In the genomic region with DNA sequence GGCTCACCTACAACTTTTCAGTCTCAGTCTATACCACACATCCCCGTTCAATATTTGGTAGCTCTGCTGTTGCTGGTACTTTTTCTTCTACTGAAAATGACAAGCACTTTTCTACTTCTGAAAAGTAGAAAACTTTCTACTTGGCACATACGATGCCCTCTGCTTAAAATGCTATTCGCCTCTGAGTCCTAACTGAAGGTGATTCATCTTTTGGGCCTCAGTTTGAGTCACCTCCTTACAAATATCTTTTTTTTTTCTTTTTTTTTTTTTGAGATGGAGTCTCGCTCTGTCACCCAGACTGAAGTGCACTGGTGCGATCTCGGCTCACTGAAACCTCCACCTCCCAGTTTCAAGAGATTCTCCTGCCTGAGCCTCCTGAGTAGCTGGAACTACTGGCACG, we compare ENCODE assay signal across 19 cellular contexts.
DNase-seq lines count a peak whose midpoint lies in the region; ATAC-seq, FAIRE-seq and TF ChIP-seq lines count a peak whose summit lies in the region.
"Had no signal": no experiment of that assay in that cellular context is flagged by ENCODE, and none has a peak within 500 bp of the region (broad histone marks: within the 10 kb centered on the region; RNA-seq: fewer than 3 reads in every experiment).

No MANE protein-coding gene starts in this region.

- no TSS peak for BruUV-seq in PC-3 (replicated peaks; lab: Mats Ljungman, UMichigan)

- H3K79me2 ChIP-seq in GM23248 (ENCODE audit: insufficient read depth) (no peaks in the 10 kb centered on the region), PC-3 (ENCODE audit: low read length) (no peaks in the 10 kb centered on the region), trophoblast cell (ENCODE audit: control insufficient read depth, insufficient read depth, low read length, poor library complexity) (no peaks in the 10 kb centered on the region)

- in situ Hi-C loops in GM23248 (cut with MboI) = loop anchor here (25.0 kb wide), 2 partner anchors 822 to 1097 kb away; a partner anchor contains a TSS

- DNase-seq in GM23248 (peak; percentile 73), PC-3 (peak; percentile 64), bronchial epithelial cell (ENCODE audit: low read depth) (peak; percentile 84), trophoblast cell (peak; percentile 40 to 76), mucosa of gallbladder (ENCODE audit: low spot score) (no peak), NCI-H187 treated with DMSO at 0.1 percent for 48 hours (lab: John Stamatoyannopoulos, UW) (no peak), foreskin melanocyte (no peak)
- DNase-seq: BE2C; CD8-positive, alpha-beta T cell; DND-41; H7; MG63; NCI-H1105 treated with DMSO at 0.1 percent for 48 hours; NCI-H187; NCI-H2171; NCI-H774; SHP77 had no signal

- POLR2A ChIA-PET in PC-3 (lab: Charles Lee; ENCODE audit: unreplicated experiment) = no interaction called here

- H3K9ac ChIP-seq in GM23248 = no peak overlapping the region
- no peak overlapping the region for H3K9ac ChIP-seq in PC-3 (ENCODE audit: low read length)
- H3K9ac ChIP-seq in trophoblast cell (ENCODE audit: low read length) = no peak overlapping the region

- intact Hi-C loops in PC-3 (cut with micrococcal nuclease) = no loop called here

- H4K12ac ChIP-seq in trophoblast cell (ENCODE audit: low read depth, low read length) = no peak overlapping the region

- CTCF ChIA-PET in PC-3 (lab: Charles Lee) = no interaction called here

- H4K20me1 ChIP-seq in GM23248 (ENCODE audit: insufficient read depth) (no peaks in the 10 kb centered on the region), PC-3 (ENCODE audit: low read length) (no peaks in the 10 kb centered on the region)

- H3K9me3 ChIP-seq in GM23248 (ENCODE audit: low read depth) = no peaks in the 10 kb centered on the region
- no peaks in the 10 kb centered on the region for H3K9me3 ChIP-seq in PC-3 (ENCODE audit: low read length)
- no peaks in the 10 kb centered on the region for H3K9me3 ChIP-seq in trophoblast cell (ENCODE audit: insufficient read depth, low read depth, low read length)
- H3K9me3 ChIP-seq: BE2C, MG63 had no signal

- H3K27me3 ChIP-seq in GM23248 (replicated peaks; ENCODE audit: insufficient read depth) (no peaks in the 10 kb centered on the region), PC-3 (ENCODE audit: low read length) (no peaks in the 10 kb centered on the region), bronchial epithelial cell (ENCODE audit: control insufficient read depth, insufficient read depth, low read length) (no peaks in the 10 kb centered on the region), trophoblast cell (ENCODE audit: insufficient read depth, low read length) (no peaks in the 10 kb centered on the region)
- H3K27me3 ChIP-seq: BE2C, MG63 had no signal

- H3F3A ChIP-seq in GM23248 (ENCODE audit: insufficient read depth) (no peaks in the 10 kb centered on the region), PC-3 (ENCODE audit: low read length, unreplicated experiment) (no peaks in the 10 kb centered on the region)

- no peaks in the 10 kb centered on the region for H3K79me1 ChIP-seq in trophoblast cell (ENCODE audit: low read length)

- peak overlapping the region; percentile 73 for H4K91ac ChIP-seq in trophoblast cell (ENCODE audit: low read depth, low read length)

- ATAC-seq in PC-3 = peak; percentile 78
- ATAC-seq: CD8-positive, alpha-beta T cell; K562; Panc1 had no signal

- no peak overlapping the region for H4K8ac ChIP-seq in trophoblast cell (ENCODE audit: low read depth, low read length)

- FAIRE-seq in bronchial epithelial cell (lab: Jason Lieb, UNC) = no peak
- FAIRE-seq: K562 had no signal

- H3K4me1 ChIP-seq in GM23248 (ENCODE audit: insufficient read depth) (no peaks in the 10 kb centered on the region), PC-3 (ENCODE audit: insufficient read depth, low read length) (peaks cover 12% of the 10 kb centered on the region), trophoblast cell (ENCODE audit: control insufficient read depth in 1 of 2, insufficient read depth in 2 of 2, low read length in 2 of 2) (no peaks in the 10 kb centered on the region)
- H3K4me1 ChIP-seq: BE2C had no signal

- no peak overlapping the region for H2AFZ ChIP-seq in GM23248
- H2AFZ ChIP-seq in PC-3 (ENCODE audit: low read length) = peak overlapping the region; percentile 25; the same call in 1 of the 2 replicates
- H2AFZ ChIP-seq in trophoblast cell (ENCODE audit: insufficient read depth, low read length, poor library complexity) = no peak overlapping the region

- no peak overlapping the region for H2AK5ac ChIP-seq in trophoblast cell (ENCODE audit: low read length)

- H3K14ac ChIP-seq in trophoblast cell (ENCODE audit: low read length) = no peak overlapping the region

- WGBS in GM23248 (ENCODE audit: low coverage in 1 of 2, low lambda C conversion rate in 2 of 2, missing lambda C conversion rate in 2 of 2), 2 experiments = 69 to 73% methylated on average over 7 of the region's 7 CpGs
- no CpG with 5 or more reads among the region's 7 CpGs for WGBS in trophoblast cell (ENCODE audit: extremely low coverage, insufficient coverage, insufficient read length)

- H3K23ac ChIP-seq in trophoblast cell (ENCODE audit: low read length) = no peak overlapping the region

- no peak overlapping the region for H3K4ac ChIP-seq in trophoblast cell (ENCODE audit: low read depth, low read length)

- H2BK120ac ChIP-seq in trophoblast cell (ENCODE audit: insufficient read depth, low read length, poor library complexity) = no peak overlapping the region

- H3K9me2 ChIP-seq in GM23248 (ENCODE audit: insufficient read depth) = no peaks in the 10 kb centered on the region
- H3K9me2 ChIP-seq in PC-3 (replicated peaks; ENCODE audit: low read length) = no peaks in the 10 kb centered on the region

- TF ChIP-seq CTCF in PC-3 (conservative IDR thresholded peaks at IDR 0.05; ENCODE audit: low read depth, low read length) = no peak
- TF ChIP-seq CTCF in bronchial epithelial cell (IDR thresholded peaks at IDR 0.05; ENCODE audit: insufficient read depth, low read length, severe bottlenecking) = no peak

- no peak overlapping the region for H2BK12ac ChIP-seq in trophoblast cell (ENCODE audit: low read length)

- no peak overlapping the region for H3K18ac ChIP-seq in trophoblast cell (ENCODE audit: low read length)

- H3K27ac ChIP-seq in GM23248 (no peak overlapping the region), PC-3 (ENCODE audit: low read length) (no peak overlapping the region), trophoblast cell (ENCODE audit: low read depth, low read length) (no peak overlapping the region)

- H3K36me3 ChIP-seq in GM23248 (ENCODE audit: low read depth) (no peaks in the 10 kb centered on the region), PC-3 (ENCODE audit: low read depth, low read length) (no peaks in the 10 kb centered on the region), bronchial epithelial cell (ENCODE audit: control insufficient read depth, insufficient read depth, low read length) (no peaks in the 10 kb centered on the region), trophoblast cell (ENCODE audit: control insufficient read depth in 1 of 2, insufficient read depth in 2 of 2, low read length in 2 of 2) (no peaks in the 10 kb centered on the region)
- H3K36me3 ChIP-seq: BE2C, MG63 had no signal

- H3K4me3 ChIP-seq in GM23248 (no peak overlapping the region), PC-3 (ENCODE audit: low read length) (no peak overlapping the region), bronchial epithelial cell (ENCODE audit: low read depth, low read length) (no peak overlapping the region), trophoblast cell (ENCODE audit: low read depth, low read length) (no peak overlapping the region)
- H3K4me3 ChIP-seq: K562, MG63 had no signal

- H3K4me2 ChIP-seq in GM23248 (ENCODE audit: unreplicated experiment) (no peak overlapping the region), PC-3 (ENCODE audit: low read length) (0 out of 2 replicates have a peak overlapping the region, but pooled peaks have one; percentile 12), trophoblast cell (ENCODE audit: low read length) (no peak overlapping the region)

- H2BK5ac ChIP-seq in trophoblast cell (ENCODE audit: low read depth, low read length, poor library complexity) = peak overlapping the region; percentile 56

Comparison
In these comparisons a context has a peak if more than half of its experiments do, and no peak if none do; other contexts are left out.
1. DNase-seq: peak in GM23248 (single experiment), PC-3 (single experiment), bronchial epithelial cell (single experiment) and trophoblast cell (2 of 2); none in mucosa of gallbladder (single experiment), NCI-H187 treated with DMSO at 0.1 percent for 48 hours (single experiment) and foreskin melanocyte (single experiment).